2 cellular contexts compared by ENCODE assay signal in genomic region chr9:5193345-5193744, GRCh38.
TF ChIP-seq lines count a peak whose summit lies in the region.

No MANE protein-coding gene starts in this region.

TF ChIP-seq in HEK293, 187 proteins besides CTCF, POLR2A, EP300 and RAD21:
- TF ChIP-seq ATF2 (tag by site-specific recombination; IDR thresholded peaks at IDR 0.05; ENCODE audit: low read depth), result peak; percentile 72
- peak; percentile 65; the same call in 1 of the 2 replicates for TF ChIP-seq ZBTB21 (tag by site-specific recombination; IDR thresholded peaks at IDR 0.05)
- no peak for TF ChIP-seq ZBTB11 (tag by site-specific recombination; conservative IDR thresholded peaks at IDR 0.05; ENCODE audit: low read depth)
- peak; percentile 60 for TF ChIP-seq ZNF629 (tag by site-specific recombination; IDR thresholded peaks at IDR 0.05)

TF ChIP-seq in K562, 482 proteins besides CTCF, POLR2A, EP300 and RAD21:
- no peak for TF ChIP-seq SNRNP70 (optimal IDR thresholded peaks at IDR 0.05; ENCODE audit: low read depth, low read length)
- TF ChIP-seq ATF3 (IDR thresholded peaks at IDR 0.05), result peak; percentile 48
- no peak for TF ChIP-seq ATF3 (CRISPR knock-in tag; conservative IDR thresholded peaks at IDR 0.05)
